ENCODE assay signal across 22 cellular contexts in the genomic region with DNA sequence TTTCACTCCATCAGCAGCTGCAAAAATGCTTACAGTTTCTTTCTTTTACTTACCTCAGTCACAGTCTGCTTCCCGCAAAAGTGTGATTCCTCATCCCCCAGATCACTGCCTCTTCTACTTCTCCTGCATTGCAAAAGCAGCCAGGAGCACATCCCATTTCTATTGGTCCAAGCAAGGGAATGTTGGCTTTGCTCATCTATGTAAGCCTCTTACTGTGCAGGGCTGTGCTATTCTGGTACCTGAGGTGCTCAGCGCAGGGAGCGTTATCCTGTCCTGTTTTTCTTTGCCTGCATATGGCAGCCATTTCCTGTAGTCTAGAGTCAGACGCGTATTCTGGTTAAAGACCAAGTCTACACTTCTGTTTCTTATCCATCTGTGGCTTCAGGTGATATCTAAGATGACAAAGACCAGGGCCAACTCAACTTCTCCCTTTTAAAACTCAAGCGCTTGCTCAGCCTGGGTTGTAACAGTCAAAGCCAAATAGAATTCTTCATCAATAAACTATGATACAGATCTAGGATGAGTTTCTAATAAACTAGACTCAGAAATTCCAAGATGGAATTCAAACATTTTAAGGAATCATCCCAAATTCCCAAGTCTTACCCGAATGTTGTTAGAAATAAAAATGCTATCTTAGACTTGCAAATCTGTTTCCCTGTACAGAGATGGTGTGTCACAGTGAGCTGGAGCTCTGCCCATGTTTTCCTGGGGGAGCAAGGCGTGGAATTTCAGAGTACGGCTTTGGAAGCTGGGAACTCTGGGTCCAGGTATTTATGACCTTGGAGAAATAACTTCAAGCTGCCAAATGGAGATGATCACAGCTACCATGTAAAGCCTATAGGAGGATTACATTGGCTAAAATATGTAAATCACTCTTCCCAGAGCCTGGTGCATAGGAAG. TPM values are rescaled to one million over a fixed set of nuclear protein-coding genes. Genes with fewer than 3 reads are reported as not detected.
DNase-seq lines count a peak whose midpoint lies in the region; ATAC-seq, FAIRE-seq and TF ChIP-seq lines count a peak whose summit lies in the region.
"Had no signal": no experiment of that assay in that cellular context is flagged by ENCODE, and none has a peak within 500 bp of the region (broad histone marks: within the 10 kb centered on the region; RNA-seq: fewer than 3 reads in every experiment).

No MANE protein-coding gene starts in this region.

- no peak for TF ChIP-seq POLR2A in endothelial cell of umbilical vein (IDR thresholded peaks at IDR 0.05; ENCODE audit: low read depth, low read length)

- peaks cover 55% of the 10 kb centered on the region for H3K4me1 Mint-ChIP-seq in activated naive CD4-positive, alpha-beta T cell treated with anti-CD3 and anti-CD28 coated beads, Interleukin-2, amount 50 U/mL, for 24 hours
- peaks cover 61% of the 10 kb centered on the region for H3K4me1 Mint-ChIP-seq in activated CD8-positive, alpha-beta T cell treated with anti-CD3 and anti-CD28 coated beads for 36 hours (ENCODE audit: low read depth)
- H3K4me1 Mint-ChIP-seq in stimulated activated naive CD8-positive, alpha-beta T cell treated with anti-CD3 and anti-CD28 coated beads, Interleukin-15, amount 100 ng/mL, for 72 hours: peaks cover 74% of the 10 kb centered on the region

- H3K27me3 Mint-ChIP-seq in activated naive CD4-positive, alpha-beta T cell treated with anti-CD3 and anti-CD28 coated beads, Interleukin-2, amount 50 U/mL, for 24 hours: no peaks in the 10 kb centered on the region
- H3K27me3 Mint-ChIP-seq in activated CD8-positive, alpha-beta T cell treated with anti-CD3 and anti-CD28 coated beads for 36 hours: no peaks in the 10 kb centered on the region
- H3K27me3 Mint-ChIP-seq in stimulated activated naive CD8-positive, alpha-beta T cell treated with anti-CD3 and anti-CD28 coated beads, Interleukin-15, amount 100 ng/mL, for 72 hours: no peaks in the 10 kb centered on the region
- H3K27me3 Mint-ChIP-seq: activated B cell treated with CpG ODN at 0.5 μM for 24 hours had no signal

- TF ChIP-seq CTCF in activated CD8-positive, alpha-beta T cell treated with anti-CD3 and anti-CD28 coated beads for 36 hours (IDR thresholded peaks at IDR 0.05): no peak
- TF ChIP-seq CTCF in endothelial cell of umbilical vein (IDR thresholded peaks at IDR 0.05; ENCODE audit: extremely low read depth in 1 of 2, insufficient read depth in 1 of 2, low read depth in 1 of 2, low read length in 2 of 2): no peak

- no peak for DNase-seq in activated naive CD4-positive, alpha-beta T cell treated with Interleukin-2 at 50 U/mL for 16 hours
- no peak for DNase-seq in activated CD8-positive, alpha-beta T cell treated with anti-CD3 and anti-CD28 coated beads for 36 hours
- no peak for DNase-seq in endothelial cell of umbilical vein (ENCODE audit: low read depth, low spot score)
- no peak for DNase-seq in stimulated activated naive CD8-positive, alpha-beta T cell treated with anti-CD3 and anti-CD28 coated beads, Interleukin-15, amount 100 ng/mL, for 72 hours
- no peak for DNase-seq in NCI-H1048 (lab: John Stamatoyannopoulos, UW)
- DNase-seq: activated B cell treated with CpG ODN at 0.5 μM for 24 hours, Calu3, NCI-H1105, NCI-H748 treated with DMSO at 0.1 percent for 48 hours, SW 1271 had no signal

- H3K4me3 Mint-ChIP-seq in activated naive CD4-positive, alpha-beta T cell treated with anti-CD3 and anti-CD28 coated beads, Interleukin-2, amount 50 U/mL, for 24 hours: peak overlapping the region; percentile 57
- peak overlapping the region; percentile 78 for H3K4me3 Mint-ChIP-seq in activated CD8-positive, alpha-beta T cell treated with anti-CD3 and anti-CD28 coated beads for 36 hours
- peak overlapping the region; percentile 76 to 85 for H3K4me3 Mint-ChIP-seq in stimulated activated naive CD8-positive, alpha-beta T cell treated with anti-CD3 and anti-CD28 coated beads, Interleukin-15, amount 100 ng/mL, for 72 hours
- H3K4me3 Mint-ChIP-seq: activated B cell treated with CpG ODN at 0.5 μM for 24 hours, neural progenitor cell had no signal

- H3K27me3 ChIP-seq in endothelial cell of umbilical vein (ENCODE audit: control insufficient read depth in 2 of 2, insufficient read depth in 2 of 2, low read length in 2 of 2): no peaks in the 10 kb centered on the region
- H3K27me3 ChIP-seq: neural progenitor cell had no signal

- H3K4me2 ChIP-seq in endothelial cell of umbilical vein (ENCODE audit: insufficient read depth, low read length): peak overlapping the region; percentile 39
- H3K4me2 ChIP-seq: KMS-11, neural progenitor cell had no signal

- H3K4me3 ChIP-seq in endothelial cell of umbilical vein (replicated peaks in 1 of 3; ENCODE audit: insufficient read depth in 1 of 3, low read depth in 1 of 3, low read length in 3 of 3): no peak overlapping the region
- H3K4me3 ChIP-seq: esophagus muscularis mucosa, heart right ventricle, neural progenitor cell had no signal

- H3K36me3 ChIP-seq in endothelial cell of umbilical vein (ENCODE audit: control insufficient read depth in 2 of 2, extremely low read depth in 1 of 2, insufficient read depth in 2 of 2, low read length in 2 of 2): no peaks in the 10 kb centered on the region
- H3K36me3 ChIP-seq: esophagus muscularis mucosa, heart right ventricle, neural progenitor cell had no signal

- intact Hi-C loops in activated CD8-positive, alpha-beta T cell treated with anti-CD3 and anti-CD28 coated beads for 36 hours (cut with micrococcal nuclease): loop anchor here (10.0 kb wide), 1 partner anchor 268 kb away; the partner anchor contains the start of gene GDI2
- intact Hi-C loops in endothelial cell of umbilical vein (cut with micrococcal nuclease): loop anchor here (10.0 kb wide), 2 partner anchors 108 to 642 kb away; partner anchors contain the start of gene IL15RA

- POLR2A ChIA-PET in activated CD8-positive, alpha-beta T cell treated with anti-CD3 and anti-CD28 coated beads for 36 hours (lab: Charles Lee): interaction anchor here (0.8 to 29.2 kb wide), 8 partner anchors 8 to 499 kb away, joined by 3 to 846 read pairs (median 6); partner anchors contain the start of genes IL15RA and IL2RA
- POLR2A ChIA-PET in endothelial cell of umbilical vein (lab: Charles Lee): no interaction called here

- no TSS peak for BruUV-seq in endothelial cell of umbilical vein (replicated peaks; lab: Mats Ljungman, UMichigan)

- H3K4me1 ChIP-seq in endothelial cell of umbilical vein (ENCODE audit: control insufficient read depth, extremely low read depth, insufficient read depth, low read length): peaks cover 19% of the 10 kb centered on the region
- H3K4me1 ChIP-seq: neural progenitor cell had no signal

- no peaks in the 10 kb centered on the region for H4K20me1 ChIP-seq in endothelial cell of umbilical vein (replicated peaks; ENCODE audit: control insufficient read depth, extremely low read depth, insufficient read depth, low read length)

- H3K9me3 Mint-ChIP-seq in activated naive CD4-positive, alpha-beta T cell treated with anti-CD3 and anti-CD28 coated beads, Interleukin-2, amount 50 U/mL, for 24 hours: no peaks in the 10 kb centered on the region
- peaks cover 4% of the 10 kb centered on the region for H3K9me3 Mint-ChIP-seq in activated CD8-positive, alpha-beta T cell treated with anti-CD3 and anti-CD28 coated beads for 36 hours
- peaks cover 9 to 14% of the 10 kb centered on the region in 2 donors for H3K9me3 Mint-ChIP-seq in stimulated activated naive CD8-positive, alpha-beta T cell treated with anti-CD3 and anti-CD28 coated beads, Interleukin-15, amount 100 ng/mL, for 72 hours
- H3K9me3 Mint-ChIP-seq: activated B cell treated with CpG ODN at 0.5 μM for 24 hours had no signal

- peak overlapping the region; percentile 63 for H3K27ac Mint-ChIP-seq in activated naive CD4-positive, alpha-beta T cell treated with anti-CD3 and anti-CD28 coated beads, Interleukin-2, amount 50 U/mL, for 24 hours
- peak overlapping the region; percentile 94 for H3K27ac Mint-ChIP-seq in activated CD8-positive, alpha-beta T cell treated with anti-CD3 and anti-CD28 coated beads for 36 hours
- H3K27ac Mint-ChIP-seq in stimulated activated naive CD8-positive, alpha-beta T cell treated with anti-CD3 and anti-CD28 coated beads, Interleukin-15, amount 100 ng/mL, for 72 hours: peak overlapping the region in 1 of 2 donors; percentile 95
- H3K27ac Mint-ChIP-seq: activated B cell treated with CpG ODN at 0.5 μM for 24 hours, neural progenitor cell had no signal

- H3K9me1 ChIP-seq in endothelial cell of umbilical vein (replicated peaks; ENCODE audit: control insufficient read depth, extremely low read depth, insufficient read depth, low read length): no peaks in the 10 kb centered on the region

- FAIRE-seq in endothelial cell of umbilical vein (lab: Jason Lieb, UNC): no peak
- FAIRE-seq: H54, islet of Langerhans had no signal

- dilution Hi-C loops in endothelial cell of umbilical vein (cut with MboI; ENCODE audit: extremely low pct_ligation_motif_present, low sequenced_read_pairs): loop anchor here (25.0 kb wide), 1 partner anchor 120 kb away; no protein-coding TSS in a partner anchor

- CTCF ChIA-PET in activated CD8-positive, alpha-beta T cell treated with anti-CD3 and anti-CD28 coated beads for 36 hours (lab: Charles Lee): interaction anchor here (0.7 to 2.7 kb wide), 7 partner anchors 10 to 54 kb away, joined by 3 to 38 read pairs (median 7); no protein-coding TSS in a partner anchor
- CTCF ChIA-PET in endothelial cell of umbilical vein (lab: Charles Lee): interaction anchor here (1.0 to 2.5 kb wide), 3 partner anchors 69 to 323 kb away, joined by 4 to 19 read pairs (median 5); no protein-coding TSS in a partner anchor

- ATAC-seq in activated CD8-positive, alpha-beta T cell treated with anti-CD3 and anti-CD28 coated beads for 36 hours: no peak
- no peak for ATAC-seq in stimulated activated naive CD8-positive, alpha-beta T cell treated with anti-CD3 and anti-CD28 coated beads, Interleukin-15, amount 100 ng/mL, for 72 hours
- ATAC-seq in GM19324 (IDR thresholded peaks at IDR 0.05; ENCODE audit: low FRiP score, unreplicated experiment): no peak
- ATAC-seq in GM21528 (IDR thresholded peaks at IDR 0.05; ENCODE audit: low FRiP score, unreplicated experiment): no peak

- H3K9ac ChIP-seq in endothelial cell of umbilical vein (replicated peaks; ENCODE audit: extremely low read depth, insufficient read depth, low read length): no peak overlapping the region
- H3K9ac ChIP-seq: KMS-11, neural progenitor cell had no signal

- peak overlapping the region; percentile 16 for H2AFZ ChIP-seq in endothelial cell of umbilical vein (ENCODE audit: low read depth, low read length)
- H2AFZ ChIP-seq: neural progenitor cell had no signal

- no peak overlapping the region for H3K27ac ChIP-seq in endothelial cell of umbilical vein (ENCODE audit: insufficient read depth, low read depth, low read length)
- H3K27ac ChIP-seq: esophagus muscularis mucosa, KMS-11, neural progenitor cell had no signal

- H3K9me3 ChIP-seq in endothelial cell of umbilical vein (replicated peaks; ENCODE audit: control insufficient read depth, insufficient read depth, low read length): no peaks in the 10 kb centered on the region
- H3K9me3 ChIP-seq: esophagus muscularis mucosa, heart right ventricle had no signal

- no peaks in the 10 kb centered on the region for H3K36me3 Mint-ChIP-seq in activated naive CD4-positive, alpha-beta T cell treated with anti-CD3 and anti-CD28 coated beads, Interleukin-2, amount 50 U/mL, for 24 hours
- peaks cover 10% of the 10 kb centered on the region for H3K36me3 Mint-ChIP-seq in activated CD8-positive, alpha-beta T cell treated with anti-CD3 and anti-CD28 coated beads for 36 hours (ENCODE audit: low read depth)
- H3K36me3 Mint-ChIP-seq: neural progenitor cell had no signal

- H3K79me2 ChIP-seq in endothelial cell of umbilical vein (ENCODE audit: control insufficient read depth, insufficient read depth, low read length): no peaks in the 10 kb centered on the region

RNA-seq across cellular contexts. Expression of gene RBM17, which starts 6.1 kb away (rescaled TPM):
- 100 to 1,000 TPM; 284 to 285 TPM for total RNA-seq in activated CD8-positive, alpha-beta T cell treated with anti-CD3 and anti-CD28 coated beads for 36 hours
- total RNA-seq in endothelial cell of umbilical vein: 148 TPM in 2 replicates
- 15.5 and 23.1 TPM in 2 replicates for polyA plus RNA-seq in endothelial cell of umbilical vein
- 34.7 and 34.9 TPM in 2 replicates for polyA plus RNA-seq in endothelial cell of umbilical vein (2011; cell fraction: cytosol; rRNA removed)
- polyA plus RNA-seq in endothelial cell of umbilical vein (2011; cell fraction: nucleus; rRNA removed): 158 and 189 TPM in 2 replicates
- 108 and 132 TPM in 2 replicates for polyA plus RNA-seq in endothelial cell of umbilical vein (2012)
- 31.4 and 34.9 TPM in 2 replicates for polyA minus RNA-seq in endothelial cell of umbilical vein
- 12.5 TPM for polyA minus RNA-seq in endothelial cell of umbilical vein (2011; cell fraction: cytosol; rRNA and poly(A)+ RNA removed)
- polyA minus RNA-seq in endothelial cell of umbilical vein (2011; cell fraction: nucleus; rRNA and poly(A)+ RNA removed): 47.2 and 63.4 TPM in 2 replicates

RNA-seq across cellular contexts. Expression of gene IL2RA, which starts 20.6 kb away (rescaled TPM):
- total RNA-seq in activated CD8-positive, alpha-beta T cell treated with anti-CD3 and anti-CD28 coated beads for 36 hours: 100 to 1,000 TPM; 868 to 874 TPM
- not detected in 2 replicates for total RNA-seq in endothelial cell of umbilical vein
- not detected in 2 replicates for polyA plus RNA-seq in endothelial cell of umbilical vein
- not detected in 2 replicates for polyA plus RNA-seq in endothelial cell of umbilical vein (2011; cell fraction: cytosol; rRNA removed)
- polyA plus RNA-seq in endothelial cell of umbilical vein (2011; cell fraction: nucleus; rRNA removed): not detected in 2 replicates
- not detected in 2 replicates for polyA plus RNA-seq in endothelial cell of umbilical vein (2012)
- not detected in 2 replicates for polyA minus RNA-seq in endothelial cell of umbilical vein
- not detected for polyA minus RNA-seq in endothelial cell of umbilical vein (2011; cell fraction: cytosol; rRNA and poly(A)+ RNA removed)
- polyA minus RNA-seq in endothelial cell of umbilical vein (2011; cell fraction: nucleus; rRNA and poly(A)+ RNA removed): not detected in 2 replicates
- total RNA-seq: Calu3, renal cortical epithelial cell, RPMI7951, temporal lobe had no signal

Comparison
In these comparisons a context has a peak if more than half of its experiments do, and no peak if none do; other contexts are left out.
1. RNA of gene IL2RA, which starts 20.6 kb away (total RNA-seq): 868 to 874 TPM in activated CD8-positive, alpha-beta T cell treated with anti-CD3 and anti-CD28 coated beads for 36 hours; not detected in endothelial cell of umbilical vein; every median in the first group is over 100 times any median in the second.
2. Peak in every context shown above with its lines, with median percentiles within 50 percentile points of each other: H3K4me3 Mint-ChIP-seq.